In genomic region chr2:108726048-108726447, GRCh38 we compare ENCODE assay signal across 8 cellular contexts. TPM values are rescaled to one million over a fixed set of nuclear protein-coding genes. Genes with fewer than 3 reads are reported as not detected.
DNase-seq lines count a peak whose midpoint lies in the region; ATAC-seq, FAIRE-seq and TF ChIP-seq lines count a peak whose summit lies in the region.
"Not testable (repeated sequence)": the region's sequence is repeated elsewhere in the genome, so short reads cannot be mapped to it uniquely, and the experiment has no call there.

No MANE protein-coding gene starts in this region.

- not testable (repeated sequence) for TF ChIP-seq CTCF in Loucy (conservative IDR thresholded peaks at IDR 0.05; ENCODE audit: low read length); WERI-Rb-1 (IDR thresholded peaks at IDR 0.05; ENCODE audit: low read depth, low read length); K562 (IDR thresholded peaks at IDR 0.05 in 2 of 3, conservative IDR thresholded peaks at IDR 0.05 in 1 of 3; ENCODE audit: insufficient read depth in 2 of 3, low read depth in 1 of 3, low read length in 3 of 3); glutamatergic neuron (IDR thresholded peaks at IDR 0.05; ENCODE audit: partially characterized antibody, unreplicated experiment)

- H3K4me1 ChIP-seq in CD4-positive, alpha-beta memory T cell (ENCODE audit: insufficient read depth, low read length) = peaks cover 20% of the 10 kb centered on the region
- not testable (repeated sequence) for H3K4me1 ChIP-seq in Loucy (ENCODE audit: insufficient read depth, low read length, poor library complexity, severe bottlenecking); K562 (replicated peaks in 1 of 2; ENCODE audit: control insufficient read depth in 2 of 2, insufficient read depth in 2 of 2, low read length in 2 of 2); naive thymus-derived CD4-positive, alpha-beta T cell (ENCODE audit: control insufficient read depth in 2 of 2, insufficient read depth in 2 of 2, low read length in 2 of 2)

- POLR2A ChIA-PET in CD4-positive, alpha-beta memory T cell (lab: Charles Lee; ENCODE audit: partially characterized antibody); K562 (lab: Yijun Ruan, JAX); naive thymus-derived CD4-positive, alpha-beta T cell (lab: Charles Lee): not testable (repeated sequence)

- H3K36me3 ChIP-seq in CD4-positive, alpha-beta memory T cell (ENCODE audit: insufficient read depth, low read length); Loucy (ENCODE audit: insufficient read depth, low read length); WERI-Rb-1; K562 (ENCODE audit: control insufficient read depth, insufficient read depth, low read length); naive thymus-derived CD4-positive, alpha-beta T cell (ENCODE audit: control insufficient read depth in 2 of 3, insufficient read depth in 3 of 3, low read length in 3 of 3): not testable (repeated sequence)

- H3K9me2 ChIP-seq in Loucy (replicated peaks; ENCODE audit: low read depth, low read length) = not testable (repeated sequence)

- not testable (repeated sequence) for H3K9me3 ChIP-seq in CD4-positive, alpha-beta memory T cell (ENCODE audit: control insufficient read depth in 1 of 2, low read length in 2 of 2); Loucy (ENCODE audit: insufficient read depth, low read depth, low read length); WERI-Rb-1 (ENCODE audit: severe bottlenecking); K562 (replicated peaks; ENCODE audit: control insufficient read depth, insufficient read depth, low read depth, low read length); naive thymus-derived CD4-positive, alpha-beta T cell (ENCODE audit: control insufficient read depth in 2 of 3, low read length in 3 of 3)

- not testable (repeated sequence) for H3K27me3 Mint-ChIP-seq in CD4-positive, alpha-beta memory T cell; activated naive CD4-positive, alpha-beta T cell treated with anti-CD3 and anti-CD28 coated beads, Interleukin-2, amount 50 U/mL, for 24 hours; glutamatergic neuron (ENCODE audit: unreplicated experiment); naive thymus-derived CD4-positive, alpha-beta T cell; stimulated activated naive B cell treated with anti-CD40 and anti-IgM and Interleukin-4, amounts not matched to agents 10 μg/mL and 1 μg/mL and 100 μg/mL, for 72 hours

- not testable (repeated sequence) for H3K27me3 ChIP-seq in CD4-positive, alpha-beta memory T cell (ENCODE audit: insufficient read depth, low read length); Loucy (ENCODE audit: insufficient read depth, low read length, poor library complexity, severe bottlenecking); WERI-Rb-1 (ENCODE audit: insufficient read depth, low read depth, severe bottlenecking); K562 (ENCODE audit: control insufficient read depth in 2 of 2, insufficient read depth in 2 of 2, low read length in 2 of 2); naive thymus-derived CD4-positive, alpha-beta T cell (ENCODE audit: control insufficient read depth in 2 of 2, insufficient read depth in 2 of 2, low read length in 2 of 2)

- not testable (repeated sequence) for H4K20me1 ChIP-seq in Loucy (ENCODE audit: insufficient read depth, low read length, poor library complexity, severe bottlenecking); K562 (replicated peaks; ENCODE audit: control insufficient read depth, insufficient read depth, low read length)

- not testable (repeated sequence) for H3K9me1 ChIP-seq in K562 (ENCODE audit: control insufficient read depth, insufficient read depth, low read length)

- in situ Hi-C loops in K562 (cut with MboI) = not testable (repeated sequence)

- not testable (repeated sequence) for TF ChIP-seq RAD21 in K562 (CRISPR knock-in tag; conservative IDR thresholded peaks at IDR 0.05 in 1 of 2, IDR thresholded peaks at IDR 0.05 in 1 of 2)

- TF ChIP-seq EP300 in K562 (IDR thresholded peaks at IDR 0.05; ENCODE audit: low read length) = not testable (repeated sequence)

- BruUV-seq in K562 (replicated peaks; lab: Mats Ljungman, UMichigan) = not testable (repeated sequence)

- ATAC-seq in K562 = peak; percentile 42; the same call in 2 of the 3 replicates
- ATAC-seq in naive thymus-derived CD4-positive, alpha-beta T cell; stimulated activated naive B cell treated with anti-CD40 and anti-IgM and Interleukin-4, amounts not matched to agents 10 μg/mL and 1 μg/mL and 100 μg/mL, for 72 hours (replicated peaks): not testable (repeated sequence)

- 51% methylated on average over 8 of the region's 9 CpGs for WGBS in K562 (ENCODE audit: insufficient coverage, low coverage, missing lambda C conversion rate)

- H3K4me2 ChIP-seq in Loucy (ENCODE audit: low read depth, low read length, poor library complexity, severe bottlenecking) = peak overlapping the region; percentile 73
- H3K4me2 ChIP-seq in K562 (ENCODE audit: insufficient read depth, low read length) = not testable (repeated sequence)

- H3K9ac ChIP-seq in Loucy (ENCODE audit: low read depth, low read length, poor library complexity, severe bottlenecking); K562 (ENCODE audit: insufficient read depth in 1 of 2, low read depth in 2 of 2, low read length in 2 of 2): not testable (repeated sequence)

- H3K4me3 Mint-ChIP-seq in CD4-positive, alpha-beta memory T cell = peak overlapping the region in 3 of 8 donors; percentile 9 to 51 (median 31)
- H3K4me3 Mint-ChIP-seq in activated naive CD4-positive, alpha-beta T cell treated with anti-CD3 and anti-CD28 coated beads, Interleukin-2, amount 50 U/mL, for 24 hours = peak overlapping the region; percentile 30
- peak overlapping the region; percentile 70 for H3K4me3 Mint-ChIP-seq in glutamatergic neuron (ENCODE audit: unreplicated experiment)
- H3K4me3 Mint-ChIP-seq in naive thymus-derived CD4-positive, alpha-beta T cell = peak overlapping the region in 7 of 10 donors; percentile 1 to 53 (median 9)
- not testable (repeated sequence) for H3K4me3 Mint-ChIP-seq in stimulated activated naive B cell treated with anti-CD40 and anti-IgM and Interleukin-4, amounts not matched to agents 10 μg/mL and 1 μg/mL and 100 μg/mL, for 72 hours

- not testable (repeated sequence) for FAIRE-seq in K562 (lab: Jason Lieb, UNC)

- H2AFZ ChIP-seq in Loucy (ENCODE audit: low read length); K562 (ENCODE audit: low read depth, low read length): not testable (repeated sequence)

- peak overlapping the region in 4 of 7 donors; percentile 9 to 75 (median 43) for H3K27ac Mint-ChIP-seq in CD4-positive, alpha-beta memory T cell
- peak overlapping the region; percentile 53 for H3K27ac Mint-ChIP-seq in activated naive CD4-positive, alpha-beta T cell treated with anti-CD3 and anti-CD28 coated beads, Interleukin-2, amount 50 U/mL, for 24 hours
- H3K27ac Mint-ChIP-seq in glutamatergic neuron (ENCODE audit: unreplicated experiment) = peak overlapping the region; percentile 96
- H3K27ac Mint-ChIP-seq in naive thymus-derived CD4-positive, alpha-beta T cell = peak overlapping the region in 3 of 9 donors; percentile 19 to 40 (median 21)
- H3K27ac Mint-ChIP-seq in stimulated activated naive B cell treated with anti-CD40 and anti-IgM and Interleukin-4, amounts not matched to agents 10 μg/mL and 1 μg/mL and 100 μg/mL, for 72 hours = peak overlapping the region; percentile 37

- H3K27ac ChIP-seq in CD4-positive, alpha-beta memory T cell (ENCODE audit: low read depth, low read length); K562 (ENCODE audit: extremely low read depth, low read depth, low read length); naive thymus-derived CD4-positive, alpha-beta T cell (ENCODE audit: low read depth, low read length): not testable (repeated sequence)
- peak overlapping the region; percentile 73 for H3K27ac ChIP-seq in WERI-Rb-1

- not testable (repeated sequence) for TF ChIP-seq POLR2A in K562 (conservative IDR thresholded peaks at IDR 0.05)

- intact Hi-C loops in CD4-positive, alpha-beta memory T cell (cut with micrococcal nuclease); naive thymus-derived CD4-positive, alpha-beta T cell (cut with micrococcal nuclease): not testable (repeated sequence)
- intact Hi-C loops in K562 (cut with micrococcal nuclease) = loop anchor here (10.0 kb wide), 1 partner anchor 121 kb away; no protein-coding TSS in a partner anchor

- H3K4me3 ChIP-seq in CD4-positive, alpha-beta memory T cell (ENCODE audit: low read length in 2 of 2); Loucy (ENCODE audit: low read length, poor library complexity, severe bottlenecking); WERI-Rb-1 (ENCODE audit: low read depth, low read length); K562; naive thymus-derived CD4-positive, alpha-beta T cell (ENCODE audit: low read length): not testable (repeated sequence)

- H3K79me2 ChIP-seq in Loucy (ENCODE audit: insufficient read depth, low read length) (peaks cover 75% of the 10 kb centered on the region), K562 (ENCODE audit: control insufficient read depth, insufficient read depth, low read length) (peaks cover 72% of the 10 kb centered on the region)

- H3K36me3 Mint-ChIP-seq in CD4-positive, alpha-beta memory T cell; activated naive CD4-positive, alpha-beta T cell treated with anti-CD3 and anti-CD28 coated beads, Interleukin-2, amount 50 U/mL, for 24 hours; glutamatergic neuron (ENCODE audit: unreplicated experiment); stimulated activated naive B cell treated with anti-CD40 and anti-IgM and Interleukin-4, amounts not matched to agents 10 μg/mL and 1 μg/mL and 100 μg/mL, for 72 hours: not testable (repeated sequence)
- H3K36me3 Mint-ChIP-seq in naive thymus-derived CD4-positive, alpha-beta T cell = peaks cover 0 to 11% (median 0%) of the 10 kb centered on the region in 5 donors

- not testable (repeated sequence) for DNase-seq in CD4-positive, alpha-beta memory T cell; WERI-Rb-1; K562 (ENCODE audit: extremely low read depth in 1 of 4, low spot score in 3 of 4); glutamatergic neuron; naive thymus-derived CD4-positive, alpha-beta T cell; stimulated activated naive B cell treated with anti-CD40 and anti-IgM and Interleukin-4, amounts not matched to agents 10 μg/mL and 1 μg/mL and 100 μg/mL, for 72 hours

- CTCF ChIA-PET in CD4-positive, alpha-beta memory T cell (lab: Charles Lee; ENCODE audit: partially characterized antibody); K562 (lab: Yijun Ruan, JAX; ENCODE audit: low intra/inter-chr PET ratio); naive thymus-derived CD4-positive, alpha-beta T cell (lab: Charles Lee): not testable (repeated sequence)

- H3F3A ChIP-seq in Loucy (ENCODE audit: low read depth) = not testable (repeated sequence)

- H3K4me1 Mint-ChIP-seq in CD4-positive, alpha-beta memory T cell = peaks cover 25 to 63% (median 43%) of the 10 kb centered on the region in 4 donors
- peaks cover 55% of the 10 kb centered on the region for H3K4me1 Mint-ChIP-seq in activated naive CD4-positive, alpha-beta T cell treated with anti-CD3 and anti-CD28 coated beads, Interleukin-2, amount 50 U/mL, for 24 hours
- peaks cover 19% of the 10 kb centered on the region for H3K4me1 Mint-ChIP-seq in glutamatergic neuron (ENCODE audit: low read depth, unreplicated experiment)
- peaks cover 13 to 67% (median 46%) of the 10 kb centered on the region in 7 donors for H3K4me1 Mint-ChIP-seq in naive thymus-derived CD4-positive, alpha-beta T cell
- peaks cover 11 to 28% of the 10 kb centered on the region in 2 donors for H3K4me1 Mint-ChIP-seq in stimulated activated naive B cell treated with anti-CD40 and anti-IgM and Interleukin-4, amounts not matched to agents 10 μg/mL and 1 μg/mL and 100 μg/mL, for 72 hours

- H3K9me3 Mint-ChIP-seq in CD4-positive, alpha-beta memory T cell; activated naive CD4-positive, alpha-beta T cell treated with anti-CD3 and anti-CD28 coated beads, Interleukin-2, amount 50 U/mL, for 24 hours; glutamatergic neuron (ENCODE audit: unreplicated experiment); naive thymus-derived CD4-positive, alpha-beta T cell; stimulated activated naive B cell treated with anti-CD40 and anti-IgM and Interleukin-4, amounts not matched to agents 10 μg/mL and 1 μg/mL and 100 μg/mL, for 72 hours: not testable (repeated sequence)

RNA-seq across cellular contexts. Expression of gene RANBP2, which starts 6.8 kb away (rescaled TPM):
- 100 to 1,000 TPM in 1 of 2 experiments, 10 to 100 TPM in 1; 89.8 to 102 TPM for total RNA-seq in CD4-positive, alpha-beta memory T cell
- 10 to 100 TPM in 1 of 2 donors, 1 to 10 TPM in 1; 2.8 to 15.4 TPM for polyA plus RNA-seq in CD4-positive, alpha-beta memory T cell
- 55.4 and 200 TPM in 2 replicates for total RNA-seq in K562 (2011; cell fraction: chromatin; rRNA removed; ENCODE audit: low replicate concordance)
- total RNA-seq in K562 (2011; cell fraction: nucleolus; rRNA removed) = 20.7 and 28.6 TPM in 2 replicates
- 57.0 and 69.8 TPM in 2 replicates for total RNA-seq in K562 (2011; cell fraction: nucleoplasm; rRNA removed)
- 50.7 and 52.9 TPM in 2 replicates for total RNA-seq in K562 (2014; rRNA removed)
- total RNA-seq in K562 (2014; rRNA removed; fragmentation: Illumina TruSeq; extraction: Trizol) = 97.4 and 110 TPM in 2 replicates
- 91.1 and 97.0 TPM in 2 replicates for total RNA-seq in K562 (2015; rRNA removed; fragmentation: Illumina TruSeq; extraction: Trizol)
- total RNA-seq in K562 (2021) = 71.3 and 77.4 TPM in 2 replicates
- 20.6 and 30.6 TPM in 2 replicates for polyA plus RNA-seq in K562 (2011; rRNA removed)
- 4.6 and 9.1 TPM in 2 replicates for polyA plus RNA-seq in K562 (2011; cell fraction: cytosol; rRNA removed)
- 21.5 and 28.5 TPM in 2 replicates for polyA plus RNA-seq in K562 (2011; cell fraction: nucleus; rRNA removed)
- 22.7 and 30.8 TPM in 2 replicates for polyA plus RNA-seq in K562 (2012)
- 39.9 and 48.1 TPM in 2 replicates for polyA plus RNA-seq in K562 (2014; fragmentation: Illumina TruSeq; extraction: Trizol)
- polyA plus RNA-seq in K562 (2014; fragmentation: Nextera tagmentation; extraction: Ambion mirVana) = 10 to 100 TPM; 11.7 to 11.9 TPM
- 31.7 and 34.7 TPM in 2 replicates for polyA plus RNA-seq in K562 (2014; rRNA removed)
- polyA minus RNA-seq in K562 (2011; rRNA and poly(A)+ RNA removed) = 103 and 107 TPM in 2 replicates
- 37.7 and 49.1 TPM in 2 replicates for polyA minus RNA-seq in K562 (2011; cell fraction: cytosol; rRNA and poly(A)+ RNA removed)
- polyA minus RNA-seq in K562 (2011; cell fraction: nucleus; rRNA and poly(A)+ RNA removed) = 37.7 and 76.0 TPM in 2 replicates
- 105 TPM for total RNA-seq in glutamatergic neuron (ENCODE audit: unreplicated experiment)
- 100 to 1,000 TPM in 2 of 5 experiments, 10 to 100 TPM in 3; 63.4 to 118 (median 88.6) TPM for total RNA-seq in naive thymus-derived CD4-positive, alpha-beta T cell
- polyA plus RNA-seq in naive thymus-derived CD4-positive, alpha-beta T cell = 10 to 100 TPM; 15.2 to 19.1 TPM
